In the genomic region with DNA sequence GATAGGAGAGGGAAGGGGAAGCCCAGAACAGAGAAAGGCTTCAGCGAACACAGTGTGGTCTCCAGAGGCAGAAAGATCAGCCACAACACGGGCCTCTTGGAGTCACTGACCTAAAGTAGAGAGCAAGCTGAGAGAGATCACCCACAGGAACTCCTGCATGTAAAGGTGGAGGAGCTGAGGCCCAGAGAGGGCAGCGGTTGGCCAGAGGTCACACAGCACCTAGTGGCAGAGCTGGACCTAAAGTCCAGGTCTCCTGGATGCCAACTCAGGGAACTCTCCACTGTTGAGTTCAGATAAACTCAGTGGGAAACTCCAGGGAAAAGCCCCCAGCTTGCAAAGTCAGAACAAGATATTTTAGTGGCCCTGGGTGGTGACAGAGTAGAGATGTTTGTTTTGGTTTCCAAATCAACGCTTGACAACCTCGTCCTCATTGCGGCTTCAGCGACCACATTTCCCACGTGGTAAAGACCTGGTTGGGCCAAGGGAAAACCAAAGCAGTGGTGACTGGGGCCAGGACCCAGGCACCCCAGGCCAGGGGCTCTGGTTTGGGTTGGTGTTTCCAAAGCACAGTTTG, we compare ENCODE assay signal across 8 cellular contexts. TPM values are rescaled to one million over a fixed set of nuclear protein-coding genes. Genes with fewer than 3 reads are reported as not detected.
DNase-seq lines count a peak whose midpoint lies in the region; ATAC-seq lines count a peak whose summit lies in the region.

No MANE protein-coding gene starts in this region.

- ATAC-seq in GM18502 (IDR thresholded peaks at IDR 0.05; ENCODE audit: poor library complexity, unreplicated experiment) = peak; percentile 44
- ATAC-seq in HG03108 (IDR thresholded peaks at IDR 0.05; ENCODE audit: unreplicated experiment) = peak; percentile 32
- ATAC-seq in GM21576 (IDR thresholded peaks at IDR 0.05; ENCODE audit: unreplicated experiment) = no peak

- peak overlapping the region; percentile 98 for H3K27ac Mint-ChIP-seq in activated CD4-positive, alpha-beta T cell treated with anti-CD3 and anti-CD28 coated beads, Interleukin-2, amount 10 ng/mL, durations not matched to agents 24 days and 14 days

- H3K27me3 Mint-ChIP-seq in activated CD4-positive, alpha-beta T cell treated with anti-CD3 and anti-CD28 coated beads, Interleukin-2, amount 10 ng/mL, durations not matched to agents 24 days and 14 days = no peaks in the 10 kb centered on the region

- H3K9me3 Mint-ChIP-seq in activated CD4-positive, alpha-beta T cell treated with anti-CD3 and anti-CD28 coated beads, Interleukin-2, amount 10 ng/mL, durations not matched to agents 24 days and 14 days = no peaks in the 10 kb centered on the region

- DNase-seq in activated CD4-positive, alpha-beta T cell treated with anti-CD3 and anti-CD28 coated beads, Interleukin-2, amount 10 ng/mL, durations not matched to agents 24 days and 14 days = peak; percentile 97
- DNase-seq in effector CD8-positive, alpha-beta T cell (lab: John Stamatoyannopoulos, UW) = peak; percentile 45
- peak; percentile 87 for DNase-seq in stimulated activated CD4-positive, alpha-beta T cell treated with anti-CD3 and anti-CD28 coated beads, Interleukin-15, amount 100 ng/mL, for 24 hours
- no peak for DNase-seq in NCI-H226
- no peak for DNase-seq in foreskin melanocyte

- peaks cover 80% of the 10 kb centered on the region for H3K4me1 Mint-ChIP-seq in activated CD4-positive, alpha-beta T cell treated with anti-CD3 and anti-CD28 coated beads, Interleukin-2, amount 10 ng/mL, durations not matched to agents 24 days and 14 days

- peaks cover 26% of the 10 kb centered on the region for H3K36me3 Mint-ChIP-seq in activated CD4-positive, alpha-beta T cell treated with anti-CD3 and anti-CD28 coated beads, Interleukin-2, amount 10 ng/mL, durations not matched to agents 24 days and 14 days (ENCODE audit: low read depth)

- peak overlapping the region; percentile 78 for H3K4me3 Mint-ChIP-seq in activated CD4-positive, alpha-beta T cell treated with anti-CD3 and anti-CD28 coated beads, Interleukin-2, amount 10 ng/mL, durations not matched to agents 24 days and 14 days

- intact Hi-C loops in activated CD4-positive, alpha-beta T cell treated with anti-CD3 and anti-CD28 coated beads, Interleukin-2, amount 10 ng/mL, durations not matched to agents 24 days and 14 days (cut with micrococcal nuclease) = loop anchor here (1.0 to 5.0 kb wide), 3 partner anchors 26 to 255 kb away; no protein-coding TSS in a partner anchor

RNA-seq across cellular contexts. Expression of a gene that starts 4.6 kb away (rescaled TPM):
- total RNA-seq in activated CD4-positive, alpha-beta T cell treated with anti-CD3 and anti-CD28 coated beads, Interleukin-2, amount 10 ng/mL, durations not matched to agents 24 days and 14 days = 32.3 and 36.8 TPM in 2 replicates

RNA-seq across cellular contexts. Expression of a gene that starts 49.5 kb away (rescaled TPM):
- 2.8 and 5.2 TPM in 2 replicates for total RNA-seq in activated CD4-positive, alpha-beta T cell treated with anti-CD3 and anti-CD28 coated beads, Interleukin-2, amount 10 ng/mL, durations not matched to agents 24 days and 14 days

Comparison
In these comparisons a context has a peak if more than half of its experiments do, and no peak if none do; other contexts are left out.
1. DNase-seq: peak in activated CD4-positive, alpha-beta T cell treated with anti-CD3 and anti-CD28 coated beads, Interleukin-2, amount 10 ng/mL, durations not matched to agents 24 days and 14 days (single experiment), effector CD8-positive, alpha-beta T cell (single experiment) and stimulated activated CD4-positive, alpha-beta T cell treated with anti-CD3 and anti-CD28 coated beads, Interleukin-15, amount 100 ng/mL, for 24 hours (single experiment); none in NCI-H226 (single experiment) and foreskin melanocyte (single experiment).